In the genomic region with DNA sequence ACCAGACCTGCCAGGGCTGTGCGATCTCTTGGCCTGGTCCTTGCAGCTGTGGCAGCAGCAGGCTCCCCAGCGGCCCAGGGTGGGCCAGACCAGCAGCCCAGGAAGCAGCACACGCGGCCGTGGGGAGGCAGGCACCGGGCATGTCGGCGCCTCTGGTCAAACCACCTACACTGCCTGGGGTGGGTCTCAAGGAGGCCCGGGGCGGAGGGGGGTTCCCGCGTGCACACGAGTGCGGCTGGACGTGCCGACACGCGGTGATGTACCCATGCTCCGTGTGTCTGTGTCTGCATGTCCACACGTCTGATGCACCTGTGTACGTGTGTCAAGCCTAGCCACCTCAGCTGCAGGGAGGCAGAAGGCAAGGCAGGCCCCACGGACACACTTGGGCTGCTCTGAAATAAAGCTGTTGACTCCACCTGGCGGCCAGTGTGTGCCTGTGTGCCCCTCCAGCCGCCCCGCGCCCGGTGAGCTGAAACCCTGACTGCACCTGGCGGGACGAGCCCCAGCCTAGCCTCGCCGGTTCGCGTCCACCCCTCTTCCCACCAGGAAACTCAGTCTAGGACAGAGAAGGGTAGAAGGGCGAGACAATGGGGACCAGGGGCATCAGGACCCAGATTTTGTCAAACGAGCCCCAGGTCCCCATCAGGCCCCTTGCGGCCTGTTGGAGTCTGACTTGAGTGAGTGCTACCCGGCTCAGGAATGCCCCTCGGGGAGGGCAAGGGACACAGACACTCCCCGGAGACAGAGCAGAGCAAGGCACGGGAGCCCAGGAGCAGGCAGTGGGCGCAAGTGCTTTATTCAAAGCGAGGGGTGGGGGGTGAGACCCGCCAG, we compare ENCODE assay signal across 8 cellular contexts. TPM values are rescaled to one million over a fixed set of nuclear protein-coding genes. Genes with fewer than 3 reads are reported as not detected.
DNase-seq lines count a peak whose midpoint lies in the region; ATAC-seq and TF ChIP-seq lines count a peak whose summit lies in the region.

No MANE protein-coding gene starts in this region.

- no peaks in the 10 kb centered on the region for H3F3A ChIP-seq in PC-9 (ENCODE audit: insufficient read depth, low read depth)

- no peaks in the 10 kb centered on the region for H4K20me1 ChIP-seq in PC-9 (ENCODE audit: insufficient read depth)

- no peaks in the 10 kb centered on the region for H3K36me3 Mint-ChIP-seq in osteocyte (ENCODE audit: unreplicated experiment)

- DNase-seq in DMS 273 treated with DMSO at 0.1 percent for 48 hours (lab: John Stamatoyannopoulos, UW) (peak; percentile 44), HuH-7.5 (ENCODE audit: low spot score) (peak; percentile 96), PC-9 (peak; percentile 56 to 65), fibroblast of pulmonary artery (ENCODE audit: low read depth) (peak; percentile 70), osteocyte (ENCODE audit: extremely low spot score, unreplicated experiment) (no peak)
- peak; percentile 74 for DNase-seq in activated T-cell treated with anti-CD3 and anti-CD28 coated beads, Interleukin-2, amount 50 U/mL, for 48 hours

- no peaks in the 10 kb centered on the region for H3K9me3 Mint-ChIP-seq in osteocyte (ENCODE audit: unreplicated experiment)

- intact Hi-C loops in PC-9 (cut with micrococcal nuclease; ENCODE audit: unreplicated experiment): loop anchor here (2.0 to 5.0 kb wide), 2 partner anchors 169 to 310 kb away; partner anchors contain the start of gene PERM1

- H3K79me2 ChIP-seq in PC-9 (ENCODE audit: low read depth): no peaks in the 10 kb centered on the region

- no peaks in the 10 kb centered on the region for H3K27me3 Mint-ChIP-seq in osteocyte (ENCODE audit: unreplicated experiment)

- H3K4me3 Mint-ChIP-seq in osteocyte (ENCODE audit: unreplicated experiment): no peak overlapping the region

- H3K27ac ChIP-seq in PC-9: no peak overlapping the region

- ATAC-seq in GM21825 (IDR thresholded peaks at IDR 0.05; ENCODE audit: unreplicated experiment) (no peak), GM21390 (IDR thresholded peaks at IDR 0.05; ENCODE audit: unreplicated experiment) (no peak)

- no peak overlapping the region for H2AFZ ChIP-seq in PC-9

- BruUV-seq in PC-9 (replicated peaks; lab: Mats Ljungman, UMichigan): no TSS peak

- no peaks in the 10 kb centered on the region for H3K27me3 ChIP-seq in PC-9 (ENCODE audit: insufficient read depth, low read depth)

- H3K9me2 ChIP-seq in PC-9 (ENCODE audit: insufficient read depth): no peaks in the 10 kb centered on the region

- TF ChIP-seq CTCF in PC-9 (conservative IDR thresholded peaks at IDR 0.05) (peak; percentile 80), fibroblast of pulmonary artery (IDR thresholded peaks at IDR 0.05; ENCODE audit: low read length, missing control alignments) (peak; percentile 56), osteocyte (IDR thresholded peaks at IDR 0.05) (peak; percentile 67)

- CTCF ChIA-PET in PC-9 (lab: Charles Lee): interaction anchor here (0.7 to 1.2 kb wide), 4 partner anchors 10 to 171 kb away, joined by 3 to 5 read pairs (median 4); no protein-coding TSS in a partner anchor

- no peak overlapping the region for H3K27ac Mint-ChIP-seq in osteocyte (ENCODE audit: unreplicated experiment)

- peaks cover 16% of the 10 kb centered on the region for H3K4me1 ChIP-seq in PC-9 (replicated peaks; ENCODE audit: insufficient read depth)

- peaks cover 4% of the 10 kb centered on the region for H3K4me1 Mint-ChIP-seq in osteocyte (ENCODE audit: unreplicated experiment)

- H3K4me3 ChIP-seq in PC-9: no peak overlapping the region
- no peak overlapping the region for H3K4me3 ChIP-seq in fibroblast of pulmonary artery (replicated peaks; ENCODE audit: low read depth, low read length)

- H3K4me2 ChIP-seq in PC-9: peak overlapping the region; percentile 65

- H3K9me3 ChIP-seq in PC-9 (ENCODE audit: insufficient read depth, low read depth): no peaks in the 10 kb centered on the region

- POLR2A ChIA-PET in PC-9 (lab: Charles Lee; ENCODE audit: unreplicated experiment): interaction anchor here (0.5 kb wide), 1 partner anchor 309 kb away, joined by 5 read pairs; no protein-coding TSS in a partner anchor

- H3K36me3 ChIP-seq in PC-9 (ENCODE audit: low read depth): no peaks in the 10 kb centered on the region

RNA-seq across cellular contexts. Expression of gene SCNN1D, which starts 11.6 kb away (rescaled TPM):
- total RNA-seq in PC-9 (2021) (4.2 and 4.3 TPM in 2 replicates), osteocyte (6.2 and 11.0 TPM in 2 replicates)

RNA-seq across cellular contexts. Expression of gene ACAP3, which starts 15.9 kb away (rescaled TPM):
- total RNA-seq in PC-9 (2021) (53.5 and 54.8 TPM in 2 replicates), osteocyte (62.7 and 73.8 TPM in 2 replicates)

RNA-seq across cellular contexts. Expression of gene PUSL1, which starts 16.6 kb away (rescaled TPM):
- total RNA-seq in PC-9 (2021) (18.0 and 18.9 TPM in 2 replicates), osteocyte (21.5 and 22.1 TPM in 2 replicates)

RNA-seq across cellular contexts. Expression of gene UBE2J2, which starts 18.2 kb away (rescaled TPM):
- total RNA-seq in PC-9 (2021) (54.2 and 55.0 TPM in 2 replicates), osteocyte (58.2 and 65.1 TPM in 2 replicates)

RNA-seq across cellular contexts. Expression of gene INTS11, which starts 32.6 kb away (rescaled TPM):
- total RNA-seq in PC-9 (2021) (130 and 150 TPM in 2 replicates), osteocyte (101 and 106 TPM in 2 replicates)
